Comparison of ENCODE assay signal across 8 cellular contexts in genomic region chr7:127514499-127514898, GRCh38.
DNase-seq lines count a peak whose midpoint lies in the region; ATAC-seq and TF ChIP-seq lines count a peak whose summit lies in the region.

No MANE protein-coding gene starts in this region.

- no peaks in the 10 kb centered on the region for H3K4me1 ChIP-seq in gastrocnemius medialis

- TF ChIP-seq POLR2A in gastrocnemius medialis (IDR thresholded peaks at IDR 0.05): no peak

- no peak overlapping the region for H3K27ac ChIP-seq in 22Rv1
- H3K27ac ChIP-seq in gastrocnemius medialis: no peak overlapping the region

- intact Hi-C loops in gastrocnemius medialis (cut with DNase I; ENCODE audit: low total_unique reads): loop anchor here (10.0 kb wide), 1 partner anchor 170 kb away; no protein-coding TSS in a partner anchor

- TF ChIP-seq CTCF in 22Rv1 (IDR thresholded peaks at IDR 0.05) (peak; percentile 73), GM10266 (IDR thresholded peaks at IDR 0.05; ENCODE audit: control insufficient read depth, insufficient read depth, low read depth, missing control alignments) (peak; percentile 36), WI38 (IDR thresholded peaks at IDR 0.05; ENCODE audit: low read depth, low read length) (peak; percentile 15; the same call in 1 of the 2 replicates), gastrocnemius medialis (IDR thresholded peaks at IDR 0.05 in 4 of 5, conservative IDR thresholded peaks at IDR 0.05 in 1 of 5) (no peak)

- no peak for ATAC-seq in GM19328 (IDR thresholded peaks at IDR 0.05; ENCODE audit: unreplicated experiment)
- no peak for ATAC-seq in gastrocnemius medialis
- no peak for ATAC-seq in GM18907 (IDR thresholded peaks at IDR 0.05; ENCODE audit: unreplicated experiment)

- H3K36me3 ChIP-seq in gastrocnemius medialis: no peaks in the 10 kb centered on the region

- peak; percentile 30 for DNase-seq in GM10266 (ENCODE audit: extremely low spot score)
- DNase-seq in NCI-H128 (lab: John Stamatoyannopoulos, UW; ENCODE audit: unreplicated experiment): peak; percentile 34
- DNase-seq in iPS-NIHi7 (ENCODE audit: extremely low spot score): peak; percentile 55
- no peak for DNase-seq in gastrocnemius medialis

- H3K9me3 ChIP-seq in gastrocnemius medialis: no peaks in the 10 kb centered on the region

- no peak overlapping the region for H3K4me3 ChIP-seq in WI38 (ENCODE audit: low read depth, low read length)
- H3K4me3 ChIP-seq in gastrocnemius medialis: no peak overlapping the region

- H3K27me3 ChIP-seq in gastrocnemius medialis: peaks cover 0 to 2% (median 0%) of the 10 kb centered on the region in 3 donors

- in situ Hi-C loops in gastrocnemius medialis (cut with MboI; ENCODE audit: low sequenced_read_pairs in 4 of 4): no loop called here

Comparison
In these comparisons a context has a peak if more than half of its experiments do, and no peak if none do; other contexts are left out.
1. CTCF ChIP-seq: peak in 22Rv1 (single experiment), GM10266 (single experiment) and WI38 (single experiment); none in gastrocnemius medialis (0 of 5).
2. DNase-seq: peak in GM10266 (single experiment), NCI-H128 (single experiment) and iPS-NIHi7 (single experiment); none in gastrocnemius medialis (0 of 2).